Comparison of ENCODE assay signal across 8 cellular contexts in genomic region chr17:7251330-7252175, GRCh38. TPM values are rescaled to one million over a fixed set of nuclear protein-coding genes. Genes with fewer than 3 reads are reported as not detected.
DNase-seq lines count a peak whose midpoint lies in the region; ATAC-seq and TF ChIP-seq lines count a peak whose summit lies in the region.

Gene CTDNEP1, minus strand, starts transcription at chr17:7251734. Its CDS starts 438 bp downstream, at chr17:7251296.

- DNase-seq in GM12864 (ENCODE audit: low read depth), result peak; percentile 98
- DNase-seq in NCI-H1417 (lab: John Stamatoyannopoulos, UW), result peak; percentile 94 to 99 (median 96)
- DNase-seq in SW 1271 (lab: John Stamatoyannopoulos, UW), result peak; percentile 97 to 99
- peak; percentile 93 for DNase-seq in activated naive CD8-positive, alpha-beta T cell treated with anti-CD3 and anti-CD28 coated beads, Interleukin-2, amount 50 U/mL, for 16 hours (ENCODE audit: low read depth, low spot score)
- DNase-seq in Right ventricle myocardium inferior (ENCODE audit: missing footprints), result peak; percentile 99
- peak; percentile 100 for DNase-seq in osteocyte (ENCODE audit: extremely low spot score, unreplicated experiment)
- DNase-seq in thoracic aorta (ENCODE audit: low spot score), result peak; percentile 94

- H3K9me3 Mint-ChIP-seq in osteocyte (ENCODE audit: unreplicated experiment), result no peaks in the 10 kb centered on the region

- H3K27me3 ChIP-seq in thoracic aorta (replicated peaks; ENCODE audit: insufficient read depth), result no peaks in the 10 kb centered on the region

- ATAC-seq in HG02759 (IDR thresholded peaks at IDR 0.05; ENCODE audit: unreplicated experiment), result peak; percentile 78
- peak; percentile 96 for ATAC-seq in Right ventricle myocardium inferior
- ATAC-seq in thoracic aorta (ENCODE audit: insufficient number of reproducible peaks, low FRiP score, low read depth), result peak; percentile 98

- intact Hi-C loops in Right ventricle myocardium inferior (cut with DNase I), result loop anchor here (1.0 to 10.0 kb wide), 3 partner anchors 30 to 313 kb away; partner anchors contain the start of genes KCTD11, SENP3 and SLC2A4

- H3K4me3 ChIP-seq in GM12864 (ENCODE audit: low read depth, low read length) (peak within 1 kb of the TSS; percentile 77), thoracic aorta (peak within 1 kb of the TSS; percentile 98)

- H3K36me3 Mint-ChIP-seq in osteocyte (ENCODE audit: unreplicated experiment), result peaks cover 15% of the 10 kb centered on the region

- TF ChIP-seq CTCF in GM12864 (IDR thresholded peaks at IDR 0.05; ENCODE audit: low read depth, low read length, missing control alignments) (no peak), osteocyte (IDR thresholded peaks at IDR 0.05) (no peak), thoracic aorta (IDR thresholded peaks at IDR 0.05) (no peak)

- H3K4me1 ChIP-seq in thoracic aorta (ENCODE audit: control insufficient read depth in 1 of 2, low read depth in 2 of 2), result peaks cover 18 to 36% of the 10 kb centered on the region in 2 donors

- peaks cover 34% of the 10 kb centered on the region for H3K4me1 Mint-ChIP-seq in osteocyte (ENCODE audit: unreplicated experiment)

- peak within 1 kb of the TSS; percentile 100 for H3K27ac Mint-ChIP-seq in osteocyte (ENCODE audit: unreplicated experiment)

- H3K9me3 ChIP-seq in thoracic aorta, result no peaks in the 10 kb centered on the region

- peak within 1 kb of the TSS; percentile 97 for H3K4me3 Mint-ChIP-seq in osteocyte (ENCODE audit: unreplicated experiment)

- H3K36me3 ChIP-seq in thoracic aorta, result peaks cover 15% of the 10 kb centered on the region

- H3K27me3 Mint-ChIP-seq in osteocyte (ENCODE audit: unreplicated experiment), result no peaks in the 10 kb centered on the region

- peak within 1 kb of the TSS; percentile 99 for H3K27ac ChIP-seq in thoracic aorta

RNA-seq across cellular contexts. Expression of gene CTDNEP1, which starts in this region (rescaled TPM):
- total RNA-seq in Right ventricle myocardium inferior (114 TPM), osteocyte (145 and 151 TPM in 2 replicates), thoracic aorta (10 to 100 TPM; 51.3 to 51.7 TPM)

Comparison
In these comparisons a context has a peak if more than half of its experiments do, and no peak if none do; other contexts are left out.
1. Peak in every context shown above with its lines: DNase-seq, ATAC-seq, H3K4me3 ChIP-seq and H3K27ac ChIP-seq.